8 cellular contexts compared by ENCODE assay signal in the genomic region with DNA sequence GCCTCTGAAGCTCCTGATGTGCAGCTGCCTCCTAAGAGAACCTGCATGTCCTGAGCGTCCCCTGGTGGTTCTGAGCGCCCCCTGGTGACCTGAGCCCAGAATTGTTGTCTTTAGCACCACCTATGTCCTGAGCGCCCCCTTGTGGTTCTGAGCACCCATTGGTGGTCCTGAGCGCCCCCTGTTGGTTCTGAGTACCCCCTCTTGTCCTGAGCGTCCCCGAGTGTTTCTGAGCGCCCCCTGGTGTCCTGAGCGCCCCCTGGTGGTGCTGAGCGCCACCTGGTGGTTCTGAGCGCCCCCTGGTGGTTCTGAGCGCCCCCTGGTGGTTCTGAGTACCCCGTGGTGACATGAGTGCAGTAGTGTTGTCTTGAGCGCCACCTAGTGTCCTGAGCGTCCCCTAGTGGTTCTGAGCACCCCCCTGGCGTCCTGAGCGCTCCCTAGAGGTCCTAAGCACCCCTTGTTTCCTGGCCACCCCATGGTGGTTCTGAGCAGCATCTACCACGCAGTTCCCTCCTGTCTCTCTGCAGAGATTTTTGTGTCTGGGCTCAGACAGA.
DNase-seq lines count a peak whose midpoint lies in the region; ATAC-seq, FAIRE-seq and TF ChIP-seq lines count a peak whose summit lies in the region.

No MANE protein-coding gene starts in this region.

- no peak for FAIRE-seq in pancreas (lab: Jason Lieb, UNC)

- no peak for TF ChIP-seq POLR2A in lower leg skin (IDR thresholded peaks at IDR 0.05)

- TF ChIP-seq CTCF in VCaP (conservative IDR thresholded peaks at IDR 0.05) (peak; percentile 69), pancreas (IDR thresholded peaks at IDR 0.05) (peak in 2 of 4 donors; percentile 21 to 37), lower leg skin (IDR thresholded peaks at IDR 0.05) (no peak)

- H3K27ac Mint-ChIP-seq in central memory CD8-positive, alpha-beta T cell (ENCODE audit: low read depth): peak overlapping the region; percentile 32

- no peak overlapping the region for H3K27ac ChIP-seq in VCaP
- no peak overlapping the region for H3K27ac ChIP-seq in pancreas
- no peak overlapping the region for H3K27ac ChIP-seq in substantia nigra (ENCODE audit: low read depth, low read length, poor library complexity, severe bottlenecking)

- no peaks in the 10 kb centered on the region for H3K4me1 Mint-ChIP-seq in central memory CD8-positive, alpha-beta T cell

- peaks cover 6% of the 10 kb centered on the region for H3K36me3 Mint-ChIP-seq in central memory CD8-positive, alpha-beta T cell (ENCODE audit: insufficient read depth)

- H3K36me3 ChIP-seq in pancreas: no peaks in the 10 kb centered on the region

- H3K27me3 ChIP-seq in pancreas: peaks cover 0 to 6% (median 0%) of the 10 kb centered on the region in 4 donors

- H3K4me1 ChIP-seq in pancreas: no peaks in the 10 kb centered on the region

- ATAC-seq in GM19351 (IDR thresholded peaks at IDR 0.05; ENCODE audit: unreplicated experiment) (peak; percentile 90), HG03457 (IDR thresholded peaks at IDR 0.05; ENCODE audit: unreplicated experiment) (peak; percentile 78), pancreas (peak in 1 of 4 donors; percentile 26)
- peak; percentile 56 for ATAC-seq in central memory CD8-positive, alpha-beta T cell (replicated peaks; ENCODE audit: extremely low read depth, poor library complexity, severe bottlenecking)

- DNase-seq in CMK (ENCODE audit: low read depth) (peak; percentile 43), pancreas (peak in 4 of 6 donors; percentile 32 to 59 (median 40)), lower leg skin (ENCODE audit: low spot score in 2 of 2) (no peak), substantia nigra (lab: John Stamatoyannopoulos, UW) (no peak)
- peak; percentile 48 to 64 for DNase-seq in central memory CD8-positive, alpha-beta T cell (ENCODE audit: low spot score in 2 of 2)

- H3K4me3 ChIP-seq in pancreas (no peak overlapping the region), lower leg skin (ENCODE audit: low read depth, poor library complexity, severe bottlenecking) (no peak overlapping the region)

- H3K9me3 ChIP-seq in pancreas: no peaks in the 10 kb centered on the region

- no peak overlapping the region for H3K4me3 Mint-ChIP-seq in central memory CD8-positive, alpha-beta T cell

- WGBS in pancreas, 2 donors: 39 to 48% methylated on average over 17 of the region's 17 CpGs
- 40 to 50% methylated on average over 13 to 17 of the region's 17 CpGs for WGBS in lower leg skin, 2 donors

- no peaks in the 10 kb centered on the region for H3K27me3 Mint-ChIP-seq in central memory CD8-positive, alpha-beta T cell

- H3K9me3 Mint-ChIP-seq in central memory CD8-positive, alpha-beta T cell: no peaks in the 10 kb centered on the region

- intact Hi-C loops in pancreas (cut with DNase I): no loop called here
- intact Hi-C loops in lower leg skin (cut with DNase I; ENCODE audit: low total_unique reads): no loop called here

Comparison
In these comparisons a context has a peak if more than half of its experiments do, and no peak if none do; other contexts are left out.
1. DNase-seq: peak in CMK (single experiment), central memory CD8-positive, alpha-beta T cell (2 of 2) and pancreas (4 of 6); none in lower leg skin (0 of 2) and substantia nigra (0 of 49).